Comparison of ENCODE assay signal across 14 cellular contexts in the genomic region with DNA sequence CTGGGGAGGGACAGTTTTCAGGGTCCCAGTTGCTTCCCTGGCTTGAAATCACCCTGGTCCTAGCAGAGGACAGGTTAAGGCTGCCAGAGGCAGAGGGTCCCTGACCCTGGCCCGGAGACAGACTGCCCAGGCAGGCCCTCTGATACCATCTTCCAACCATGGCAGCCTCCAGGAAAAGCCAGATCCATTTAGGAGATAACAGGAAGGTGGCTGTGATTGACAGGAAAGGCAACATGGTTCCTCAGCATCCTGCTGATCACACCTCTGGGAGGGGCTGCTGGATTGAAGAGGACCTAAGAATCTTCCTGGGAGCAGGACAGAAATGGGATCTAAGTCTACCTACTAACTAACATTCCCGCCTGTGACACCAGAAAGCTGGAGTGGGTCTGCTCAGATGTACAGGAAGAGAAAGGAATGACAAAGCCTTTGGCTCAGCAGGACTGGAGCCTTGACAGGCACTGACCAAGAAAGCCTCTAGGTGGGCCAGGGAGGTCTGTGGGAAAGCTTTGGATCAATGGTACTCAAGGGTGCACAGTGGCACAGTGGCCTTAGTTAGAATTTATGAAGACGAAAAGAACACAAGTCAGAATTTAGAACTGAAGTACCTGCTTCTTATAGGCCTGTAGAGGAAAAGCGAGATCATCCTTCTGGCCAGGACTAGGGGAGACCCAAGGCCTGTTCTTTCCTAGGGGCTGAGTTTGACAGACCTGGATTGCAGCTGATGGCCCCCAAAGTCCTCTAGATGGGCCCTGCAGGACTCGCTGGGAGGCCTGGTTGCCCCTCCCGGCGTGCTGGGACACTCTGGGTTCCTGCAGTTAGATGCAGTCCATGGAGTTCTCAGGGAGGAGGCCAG. TPM values are rescaled to one million over a fixed set of nuclear protein-coding genes. Genes with fewer than 3 reads are reported as not detected.
DNase-seq lines count a peak whose midpoint lies in the region; ATAC-seq, FAIRE-seq and TF ChIP-seq lines count a peak whose summit lies in the region.
"Had no signal": no experiment of that assay in that cellular context is flagged by ENCODE, and none has a peak within 500 bp of the region (broad histone marks: within the 10 kb centered on the region; RNA-seq: fewer than 3 reads in every experiment).

No MANE protein-coding gene starts in this region.

- no peak for TF ChIP-seq CTCF in CD8-positive, alpha-beta T cell (IDR thresholded peaks at IDR 0.05)
- no peak for TF ChIP-seq CTCF in RWPE1 (conservative IDR thresholded peaks at IDR 0.05; ENCODE audit: low read depth)
- TF ChIP-seq CTCF in left lung (IDR thresholded peaks at IDR 0.05), result no peak
- no peak for TF ChIP-seq CTCF in smooth muscle cell (IDR thresholded peaks at IDR 0.05; ENCODE audit: borderline replicate concordance, insufficient read depth, poor library complexity, severe bottlenecking)
- no peak for TF ChIP-seq CTCF in D721Med (IDR thresholded peaks at IDR 0.05; ENCODE audit: insufficient read depth, missing control alignments)

- H3K36me3 Mint-ChIP-seq in CD8-positive, alpha-beta T cell, result peaks cover 8% of the 10 kb centered on the region

- no peak overlapping the region for H2AFZ ChIP-seq in smooth muscle cell (ENCODE audit: low read depth)

- no peaks in the 10 kb centered on the region for H3K9me3 Mint-ChIP-seq in CD8-positive, alpha-beta T cell
- H3K9me3 Mint-ChIP-seq: activated CD8-positive, alpha-beta T cell treated with anti-CD3 and anti-CD28 coated beads for 36 hours had no signal

- H3K4me1 ChIP-seq in CD8-positive, alpha-beta T cell (ENCODE audit: insufficient read depth, low read length), result peaks cover 30% of the 10 kb centered on the region
- H3K4me1 ChIP-seq in left lung, result peaks cover 22 to 43% of the 10 kb centered on the region in 2 donors
- H3K4me1 ChIP-seq in smooth muscle cell (ENCODE audit: low read depth), result peaks cover 16% of the 10 kb centered on the region

- H3K79me2 ChIP-seq in smooth muscle cell (ENCODE audit: low read depth), result peaks cover 24% of the 10 kb centered on the region

- ATAC-seq in CD8-positive, alpha-beta T cell, result no peak
- ATAC-seq in left lung (no peak), GM18498 (IDR thresholded peaks at IDR 0.05; ENCODE audit: unreplicated experiment) (no peak)
- ATAC-seq: activated CD8-positive, alpha-beta T cell treated with anti-CD3 and anti-CD28 coated beads for 36 hours; left colon had no signal

- H3K36me3 ChIP-seq in CD8-positive, alpha-beta T cell (ENCODE audit: insufficient read depth, low read length), result no peaks in the 10 kb centered on the region
- no peaks in the 10 kb centered on the region for H3K36me3 ChIP-seq in left lung
- H3K36me3 ChIP-seq in smooth muscle cell (ENCODE audit: low read depth), result no peaks in the 10 kb centered on the region

- no peaks in the 10 kb centered on the region for H3K27me3 Mint-ChIP-seq in CD8-positive, alpha-beta T cell (ENCODE audit: low read depth)
- H3K27me3 Mint-ChIP-seq: activated CD8-positive, alpha-beta T cell treated with anti-CD3 and anti-CD28 coated beads for 36 hours had no signal

- H3K4me3 Mint-ChIP-seq in CD8-positive, alpha-beta T cell, result no peak overlapping the region

- peaks cover 21% of the 10 kb centered on the region for H4K20me1 ChIP-seq in smooth muscle cell (ENCODE audit: low read depth)

- no peak overlapping the region for H3K4me2 ChIP-seq in smooth muscle cell

- FAIRE-seq in GM19239 (lab: Jason Lieb, UNC), result no peak
- no peak for FAIRE-seq in D721Med (lab: Jason Lieb, UNC)
- FAIRE-seq: GM18507 had no signal

- WGBS in smooth muscle cell (ENCODE audit: low lambda C conversion rate), result 95% methylated on average over 7 of the region's 7 CpGs

- peaks cover 11% of the 10 kb centered on the region for H3F3A ChIP-seq in smooth muscle cell (ENCODE audit: low read depth)

- H3K27ac Mint-ChIP-seq in CD8-positive, alpha-beta T cell, result peak overlapping the region; percentile 37
- H3K27ac Mint-ChIP-seq: activated CD8-positive, alpha-beta T cell treated with anti-CD3 and anti-CD28 coated beads for 36 hours had no signal

- no peak overlapping the region for H3K4me3 ChIP-seq in CD8-positive, alpha-beta T cell (ENCODE audit: low read depth, low read length)
- H3K4me3 ChIP-seq in left lung (peak overlapping the region in 1 of 2 donors; percentile 87), smooth muscle cell (no peak overlapping the region)

- no peak for DNase-seq in CD8-positive, alpha-beta T cell
- DNase-seq in RWPE1 (ENCODE audit: low spot score) (no peak), left lung (peak in 1 of 2 donors; percentile 28), smooth muscle cell (lab: John Stamatoyannopoulos, UW; ENCODE audit: unreplicated experiment) (no peak), NCI-H2029 treated with DMSO at 0.1 percent for 48 hours (lab: John Stamatoyannopoulos, UW) (no peak), GM19239 (ENCODE audit: insufficient read length, low spot score) (no peak), D721Med (ENCODE audit: insufficient read length, low spot score) (no peak)
- DNase-seq: activated CD8-positive, alpha-beta T cell treated with anti-CD3 and anti-CD28 coated beads for 36 hours; amniotic stem cell; left colon; NCI-H446 treated with DMSO at 0.1 percent for 48 hours; stimulated activated naive CD4-positive, alpha-beta T cell treated with Interleukin-2 at 50 U/mL for 16 hours had no signal

- no peaks in the 10 kb centered on the region for H3K9me3 ChIP-seq in CD8-positive, alpha-beta T cell (ENCODE audit: low read length)
- H3K9me3 ChIP-seq in left lung (no peaks in the 10 kb centered on the region), smooth muscle cell (replicated peaks; ENCODE audit: low read depth) (no peaks in the 10 kb centered on the region)

- H3K27ac ChIP-seq in CD8-positive, alpha-beta T cell (ENCODE audit: low read depth, low read length), result no peak overlapping the region
- H3K27ac ChIP-seq in RWPE1 (peak overlapping the region; percentile 98), left lung (peak overlapping the region; percentile 99), smooth muscle cell (ENCODE audit: low read depth) (peak overlapping the region; percentile 73)

- CTCF ChIA-PET in CD8-positive, alpha-beta T cell (lab: Charles Lee), result interaction anchor here (2.6 kb wide), 1 partner anchor 17 kb away, joined by 11 read pairs; the partner anchor contains the start of gene ASF1B
- CTCF ChIA-PET in RWPE1 (lab: Yijun Ruan, JAX), result no interaction called here

- no peak overlapping the region for H3K9ac ChIP-seq in smooth muscle cell (ENCODE audit: low read depth)

- H3K4me1 Mint-ChIP-seq in CD8-positive, alpha-beta T cell (ENCODE audit: low read depth), result peaks cover 30% of the 10 kb centered on the region

- intact Hi-C loops in CD8-positive, alpha-beta T cell (cut with DNase I, micrococcal nuclease), result loop anchor here in 1 of 2 experiments (5.0 kb wide), 1 partner anchor 373 kb away; a partner anchor contains a TSS
- intact Hi-C loops in left lung (cut with DNase I), result no loop called here

- H3K27me3 ChIP-seq in CD8-positive, alpha-beta T cell (ENCODE audit: insufficient read depth, low read length), result no peaks in the 10 kb centered on the region
- H3K27me3 ChIP-seq in left lung (no peaks in the 10 kb centered on the region), smooth muscle cell (ENCODE audit: low read depth) (no peaks in the 10 kb centered on the region)

- POLR2A ChIA-PET in CD8-positive, alpha-beta T cell (lab: Charles Lee), result no interaction called here
- POLR2A ChIA-PET in RWPE1 (lab: Yijun Ruan, JAX; ENCODE audit: low non-redundant PET), result no interaction called here

RNA-seq across cellular contexts. Expression of gene PRKACA, which starts 2.3 kb away (rescaled TPM):
- 10 to 100 TPM; 37.0 to 40.8 TPM for total RNA-seq in CD8-positive, alpha-beta T cell
- total RNA-seq in left lung (100 to 1,000 TPM in 1 of 2 donors, 10 to 100 TPM in 1; 81.5 to 118 TPM), smooth muscle cell (20.7 and 30.3 TPM in 2 replicates)
- polyA plus RNA-seq in smooth muscle cell, result 11.1 and 14.4 TPM in 2 replicates

RNA-seq across cellular contexts. Expression of gene ASF1B, which starts 16.5 kb away (rescaled TPM):
- 1 to 10 TPM in 1 of 2 experiments, under 1 TPM in 1; 0.60 to 1.6 TPM for total RNA-seq in CD8-positive, alpha-beta T cell
- total RNA-seq in left lung, result 10 to 100 TPM; 10.5 to 11.4 TPM
- 6.4 and 13.4 TPM in 2 replicates for total RNA-seq in smooth muscle cell
- 7.1 and 11.3 TPM in 2 replicates for polyA plus RNA-seq in smooth muscle cell

RNA-seq across cellular contexts. Expression of gene SAMD1, which starts 29.3 kb away (rescaled TPM):
- total RNA-seq in CD8-positive, alpha-beta T cell, result 10 to 100 TPM; 35.2 to 37.5 TPM
- total RNA-seq in left lung, result 10 to 100 TPM; 40.4 to 56.9 TPM
- total RNA-seq in smooth muscle cell, result 35.0 and 46.7 TPM in 2 replicates
- polyA plus RNA-seq in smooth muscle cell, result 71.3 and 84.1 TPM in 2 replicates

RNA-seq across cellular contexts. Expression of gene C19orf67, which starts 34.3 kb away (rescaled TPM):
- total RNA-seq in CD8-positive, alpha-beta T cell, result not detected
- total RNA-seq in left lung (not detected), smooth muscle cell (not detected in 2 replicates)
- 0.17 and 0.49 TPM in 2 replicates for polyA plus RNA-seq in smooth muscle cell
- total RNA-seq: activated CD8-positive, alpha-beta T cell treated with anti-CD3 and anti-CD28 coated beads for 36 hours had no signal

RNA-seq across cellular contexts. Expression of gene MISP3, which starts 47.3 kb away (rescaled TPM):
- under 1 TPM; 0.25 to 0.41 TPM for total RNA-seq in CD8-positive, alpha-beta T cell
- total RNA-seq in left lung (10 to 100 TPM in 1 of 2 donors, 1 to 10 TPM in 1; 6.3 to 10.8 TPM), smooth muscle cell (2.4 TPM in 1 of 2 replicates, not detected in the other)
- 0.61 and 2.0 TPM in 2 replicates for polyA plus RNA-seq in smooth muscle cell
